In the genomic region with DNA sequence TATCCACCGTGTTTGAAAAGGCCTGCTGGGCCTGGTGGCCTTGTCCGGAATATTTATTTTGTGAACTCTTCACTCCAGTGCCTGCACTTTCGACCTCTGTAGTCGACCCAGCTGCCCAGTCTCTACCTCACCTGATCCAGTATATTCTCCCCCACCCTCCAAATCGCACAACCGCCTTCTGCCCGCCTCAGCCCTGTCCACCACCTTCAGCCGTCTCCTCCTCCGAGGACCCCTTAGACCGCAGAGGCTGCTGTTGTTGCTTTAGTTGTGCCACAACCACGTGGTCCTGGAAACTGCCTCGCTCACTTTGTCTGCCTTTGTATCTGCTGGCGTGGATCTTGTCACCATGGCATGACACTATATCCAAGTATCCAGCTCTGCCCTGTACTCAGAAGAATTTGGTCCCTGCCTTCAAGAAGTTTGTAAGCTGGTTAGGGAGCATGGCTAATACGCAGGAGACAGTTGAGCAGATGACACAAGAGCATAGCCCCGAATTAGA, we compare ENCODE assay signal across 1 cellular context.
TF ChIP-seq lines count a peak whose summit lies in the region.

No MANE protein-coding gene starts in this region.

TF ChIP-seq in HepG2, 621 proteins besides CTCF, POLR2A, EP300 and RAD21 (continued from another document and continues in another):
- 0 out of 2 replicates have a peak, but pooled peaks have one; percentile 36 for TF ChIP-seq ZNF605 (CRISPR knock-in tag; IDR thresholded peaks at IDR 0.05)
- TF ChIP-seq HNRNPK (IDR thresholded peaks at IDR 0.05; ENCODE audit: low read depth, low read length, poor library complexity, severe bottlenecking): no peak
- TF ChIP-seq, protein P1, sequence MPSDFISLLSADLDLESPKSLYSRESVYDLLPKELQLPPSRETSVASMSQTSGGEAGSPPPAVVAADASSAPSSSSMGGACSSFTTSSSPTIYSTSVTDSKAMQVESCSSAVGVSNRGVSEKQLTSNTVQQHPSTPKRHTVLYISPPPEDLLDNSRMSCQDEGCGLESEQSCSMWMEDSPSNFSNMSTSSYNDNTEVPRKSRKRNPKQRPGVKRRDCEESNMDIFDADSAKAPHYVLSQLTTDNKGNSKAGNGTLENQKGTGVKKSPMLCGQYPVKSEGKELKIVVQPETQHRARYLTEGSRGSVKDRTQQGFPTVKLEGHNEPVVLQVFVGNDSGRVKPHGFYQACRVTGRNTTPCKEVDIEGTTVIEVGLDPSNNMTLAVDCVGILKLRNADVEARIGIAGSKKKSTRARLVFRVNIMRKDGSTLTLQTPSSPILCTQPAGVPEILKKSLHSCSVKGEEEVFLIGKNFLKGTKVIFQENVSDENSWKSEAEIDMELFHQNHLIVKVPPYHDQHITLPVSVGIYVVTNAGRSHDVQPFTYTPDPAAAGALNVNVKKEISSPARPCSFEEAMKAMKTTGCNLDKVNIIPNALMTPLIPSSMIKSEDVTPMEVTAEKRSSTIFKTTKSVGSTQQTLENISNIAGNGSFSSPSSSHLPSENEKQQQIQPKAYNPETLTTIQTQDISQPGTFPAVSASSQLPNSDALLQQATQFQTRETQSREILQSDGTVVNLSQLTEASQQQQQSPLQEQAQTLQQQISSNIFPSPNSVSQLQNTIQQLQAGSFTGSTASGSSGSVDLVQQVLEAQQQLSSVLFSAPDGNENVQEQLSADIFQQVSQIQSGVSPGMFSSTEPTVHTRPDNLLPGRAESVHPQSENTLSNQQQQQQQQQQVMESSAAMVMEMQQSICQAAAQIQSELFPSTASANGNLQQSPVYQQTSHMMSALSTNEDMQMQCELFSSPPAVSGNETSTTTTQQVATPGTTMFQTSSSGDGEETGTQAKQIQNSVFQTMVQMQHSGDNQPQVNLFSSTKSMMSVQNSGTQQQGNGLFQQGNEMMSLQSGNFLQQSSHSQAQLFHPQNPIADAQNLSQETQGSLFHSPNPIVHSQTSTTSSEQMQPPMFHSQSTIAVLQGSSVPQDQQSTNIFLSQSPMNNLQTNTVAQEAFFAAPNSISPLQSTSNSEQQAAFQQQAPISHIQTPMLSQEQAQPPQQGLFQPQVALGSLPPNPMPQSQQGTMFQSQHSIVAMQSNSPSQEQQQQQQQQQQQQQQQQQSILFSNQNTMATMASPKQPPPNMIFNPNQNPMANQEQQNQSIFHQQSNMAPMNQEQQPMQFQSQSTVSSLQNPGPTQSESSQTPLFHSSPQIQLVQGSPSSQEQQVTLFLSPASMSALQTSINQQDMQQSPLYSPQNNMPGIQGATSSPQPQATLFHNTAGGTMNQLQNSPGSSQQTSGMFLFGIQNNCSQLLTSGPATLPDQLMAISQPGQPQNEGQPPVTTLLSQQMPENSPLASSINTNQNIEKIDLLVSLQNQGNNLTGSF (CRISPR knock-in tag; IDR thresholded peaks at IDR 0.05): no peak
- TF ChIP-seq REL (CRISPR knock-in tag; conservative IDR thresholded peaks at IDR 0.05): no peak
- no peak for TF ChIP-seq ATRX (CRISPR knock-in tag; IDR thresholded peaks at IDR 0.05; ENCODE audit: borderline replicate concordance)
- TF ChIP-seq, protein P2, sequence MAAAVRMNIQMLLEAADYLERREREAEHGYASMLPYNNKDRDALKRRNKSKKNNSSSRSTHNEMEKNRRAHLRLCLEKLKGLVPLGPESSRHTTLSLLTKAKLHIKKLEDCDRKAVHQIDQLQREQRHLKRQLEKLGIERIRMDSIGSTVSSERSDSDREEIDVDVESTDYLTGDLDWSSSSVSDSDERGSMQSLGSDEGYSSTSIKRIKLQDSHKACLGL (CRISPR knock-in tag; IDR thresholded peaks at IDR 0.05): 0 out of 2 replicates have a peak, but pooled peaks have one; percentile 63
- no peak for TF ChIP-seq HNRNPLL (IDR thresholded peaks at IDR 0.05; ENCODE audit: low read depth, low read length, poor library complexity, severe bottlenecking)
- TF ChIP-seq ZNF33B (CRISPR knock-in tag; IDR thresholded peaks at IDR 0.05): no peak
- TF ChIP-seq KDM5B (CRISPR knock-in tag; IDR thresholded peaks at IDR 0.05; ENCODE audit: borderline replicate concordance): peak; percentile 43; the same call in 1 of the 2 replicates
- no peak for TF ChIP-seq SIN3B (IDR thresholded peaks at IDR 0.05; ENCODE audit: low read length)
- TF ChIP-seq HDAC2 (CRISPR knock-in tag; IDR thresholded peaks at IDR 0.05): no peak
- TF ChIP-seq KAT8 (CRISPR knock-in tag; IDR thresholded peaks at IDR 0.05): no peak
- TF ChIP-seq CC2D1A (CRISPR knock-in tag; IDR thresholded peaks at IDR 0.05): no peak
- TF ChIP-seq ZNF17 (CRISPR knock-in tag; IDR thresholded peaks at IDR 0.05): no peak
- TF ChIP-seq ELF3 (CRISPR knock-in tag; IDR thresholded peaks at IDR 0.05): 0 out of 2 replicates have a peak, but pooled peaks have one; percentile 3
- TF ChIP-seq PAX8 (CRISPR knock-in tag; IDR thresholded peaks at IDR 0.05; ENCODE audit: borderline replicate concordance): 0 out of 2 replicates have a peak, but pooled peaks have one; percentile 48
- TF ChIP-seq ZNF747 (CRISPR knock-in tag; IDR thresholded peaks at IDR 0.05; ENCODE audit: borderline replicate concordance): no peak
- no peak for TF ChIP-seq DNMT1 (CRISPR knock-in tag; IDR thresholded peaks at IDR 0.05)
- TF ChIP-seq PPARG (CRISPR knock-in tag; conservative IDR thresholded peaks at IDR 0.05): no peak
- TF ChIP-seq ZBTB20 (CRISPR knock-in tag; IDR thresholded peaks at IDR 0.05; ENCODE audit: borderline replicate concordance, low read depth): 0 out of 2 replicates have a peak, but pooled peaks have one; percentile 37
- TF ChIP-seq ZIK1 (CRISPR knock-in tag; IDR thresholded peaks at IDR 0.05; ENCODE audit: borderline replicate concordance, low read depth): no peak
- 0 out of 2 replicates have a peak, but pooled peaks have one; percentile 27 for TF ChIP-seq POLR2G (IDR thresholded peaks at IDR 0.05; ENCODE audit: low read depth, low read length)
- TF ChIP-seq JUND (CRISPR knock-in tag; IDR thresholded peaks at IDR 0.05): no peak
- no peak for TF ChIP-seq HDAC1 (CRISPR knock-in tag; IDR thresholded peaks at IDR 0.05)
- 0 out of 2 replicates have a peak, but pooled peaks have one; percentile 28 for TF ChIP-seq KDM2A (CRISPR knock-in tag; IDR thresholded peaks at IDR 0.05; ENCODE audit: borderline replicate concordance, low read depth)
- no peak for TF ChIP-seq ZNF614 (CRISPR knock-in tag; IDR thresholded peaks at IDR 0.05; ENCODE audit: borderline replicate concordance)
- no peak for TF ChIP-seq RFX5 (IDR thresholded peaks at IDR 0.05; ENCODE audit: low read depth, low read length)
- TF ChIP-seq TAF1 (CRISPR knock-in tag; IDR thresholded peaks at IDR 0.05): no peak
- TF ChIP-seq, protein P3, sequence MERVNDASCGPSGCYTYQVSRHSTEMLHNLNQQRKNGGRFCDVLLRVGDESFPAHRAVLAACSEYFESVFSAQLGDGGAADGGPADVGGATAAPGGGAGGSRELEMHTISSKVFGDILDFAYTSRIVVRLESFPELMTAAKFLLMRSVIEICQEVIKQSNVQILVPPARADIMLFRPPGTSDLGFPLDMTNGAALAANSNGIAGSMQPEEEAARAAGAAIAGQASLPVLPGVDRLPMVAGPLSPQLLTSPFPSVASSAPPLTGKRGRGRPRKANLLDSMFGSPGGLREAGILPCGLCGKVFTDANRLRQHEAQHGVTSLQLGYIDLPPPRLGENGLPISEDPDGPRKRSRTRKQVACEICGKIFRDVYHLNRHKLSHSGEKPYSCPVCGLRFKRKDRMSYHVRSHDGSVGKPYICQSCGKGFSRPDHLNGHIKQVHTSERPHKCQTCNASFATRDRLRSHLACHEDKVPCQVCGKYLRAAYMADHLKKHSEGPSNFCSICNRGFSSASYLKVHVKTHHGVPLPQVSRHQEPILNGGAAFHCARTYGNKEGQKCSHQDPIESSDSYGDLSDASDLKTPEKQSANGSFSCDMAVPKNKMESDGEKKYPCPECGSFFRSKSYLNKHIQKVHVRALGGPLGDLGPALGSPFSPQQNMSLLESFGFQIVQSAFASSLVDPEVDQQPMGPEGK (CRISPR knock-in tag; IDR thresholded peaks at IDR 0.05): no peak
- no peak for TF ChIP-seq TGIF2 (CRISPR knock-in tag; IDR thresholded peaks at IDR 0.05)
- peak; percentile 13; the same call in 1 of the 2 replicates for TF ChIP-seq NR2F6 (IDR thresholded peaks at IDR 0.05)
- TF ChIP-seq NR2F6 (CRISPR knock-in tag; IDR thresholded peaks at IDR 0.05): no peak
- no peak for TF ChIP-seq MAF1 (CRISPR knock-in tag; IDR thresholded peaks at IDR 0.05; ENCODE audit: borderline replicate concordance)
- TF ChIP-seq, protein P4, sequence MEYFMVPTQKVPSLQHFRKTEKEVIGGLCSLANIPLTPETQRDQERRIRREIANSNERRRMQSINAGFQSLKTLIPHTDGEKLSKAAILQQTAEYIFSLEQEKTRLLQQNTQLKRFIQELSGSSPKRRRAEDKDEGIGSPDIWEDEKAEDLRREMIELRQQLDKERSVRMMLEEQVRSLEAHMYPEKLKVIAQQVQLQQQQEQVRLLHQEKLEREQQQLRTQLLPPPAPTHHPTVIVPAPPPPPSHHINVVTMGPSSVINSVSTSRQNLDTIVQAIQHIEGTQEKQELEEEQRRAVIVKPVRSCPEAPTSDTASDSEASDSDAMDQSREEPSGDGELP (IDR thresholded peaks at IDR 0.05; ENCODE audit: borderline replicate concordance, low read depth): no peak
- TF ChIP-seq, protein P5, sequence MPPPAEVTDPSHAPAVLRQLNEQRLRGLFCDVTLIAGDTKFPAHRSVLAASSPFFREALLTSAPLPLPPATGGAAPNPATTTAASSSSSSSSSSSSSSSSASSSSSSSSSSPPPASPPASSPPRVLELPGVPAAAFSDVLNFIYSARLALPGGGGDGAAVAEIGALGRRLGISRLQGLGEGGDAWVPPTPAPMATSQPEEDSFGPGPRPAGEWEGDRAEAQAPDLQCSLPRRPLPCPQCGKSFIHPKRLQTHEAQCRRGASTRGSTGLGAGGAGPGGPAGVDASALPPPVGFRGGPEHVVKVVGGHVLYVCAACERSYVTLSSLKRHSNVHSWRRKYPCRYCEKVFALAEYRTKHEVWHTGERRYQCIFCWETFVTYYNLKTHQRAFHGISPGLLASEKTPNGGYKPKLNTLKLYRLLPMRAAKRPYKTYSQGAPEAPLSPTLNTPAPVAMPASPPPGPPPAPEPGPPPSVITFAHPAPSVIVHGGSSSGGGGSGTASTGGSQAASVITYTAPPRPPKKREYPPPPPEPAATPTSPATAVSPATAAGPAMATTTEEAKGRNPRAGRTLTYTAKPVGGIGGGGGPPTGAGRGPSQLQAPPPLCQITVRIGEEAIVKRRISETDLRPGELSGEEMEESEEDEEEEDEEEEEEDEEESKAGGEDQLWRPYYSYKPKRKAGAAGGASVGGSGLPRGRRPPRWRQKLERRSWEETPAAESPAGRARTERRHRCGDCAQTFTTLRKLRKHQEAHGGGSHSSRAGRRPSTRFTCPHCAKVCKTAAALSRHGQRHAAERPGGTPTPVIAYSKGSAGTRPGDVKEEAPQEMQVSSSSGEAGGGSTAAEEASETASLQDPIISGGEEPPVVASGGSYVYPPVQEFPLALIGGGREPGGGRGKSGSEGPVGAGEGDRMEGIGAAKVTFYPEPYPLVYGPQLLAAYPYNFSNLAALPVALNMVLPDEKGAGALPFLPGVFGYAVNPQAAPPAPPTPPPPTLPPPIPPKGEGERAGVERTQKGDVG (CRISPR knock-in tag; IDR thresholded peaks at IDR 0.05; ENCODE audit: borderline replicate concordance): no peak
- no peak for TF ChIP-seq TAF15 (IDR thresholded peaks at IDR 0.05; ENCODE audit: low read depth, low read length, poor library complexity, severe bottlenecking)
- TF ChIP-seq, protein P6, sequence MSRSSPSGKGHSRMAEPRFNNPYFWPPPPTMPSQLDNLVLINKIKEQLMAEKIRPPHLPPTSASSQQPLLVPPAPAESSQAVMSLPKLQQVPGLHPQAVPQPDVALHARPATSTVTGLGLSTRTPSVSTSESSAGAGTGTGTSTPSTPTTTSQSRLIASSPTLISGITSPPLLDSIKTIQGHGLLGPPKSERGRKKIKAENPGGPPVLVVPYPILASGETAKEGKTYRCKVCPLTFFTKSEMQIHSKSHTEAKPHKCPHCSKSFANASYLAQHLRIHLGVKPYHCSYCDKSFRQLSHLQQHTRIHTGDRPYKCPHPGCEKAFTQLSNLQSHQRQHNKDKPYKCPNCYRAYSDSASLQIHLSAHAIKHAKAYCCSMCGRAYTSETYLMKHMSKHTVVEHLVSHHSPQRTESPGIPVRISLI (CRISPR knock-in tag; IDR thresholded peaks at IDR 0.05; ENCODE audit: borderline replicate concordance): no peak
- no peak for TF ChIP-seq TEAD3 (CRISPR knock-in tag; optimal IDR thresholded peaks at IDR 0.05; ENCODE audit: borderline replicate concordance)
- no peak for TF ChIP-seq CCAR2 (optimal IDR thresholded peaks at IDR 0.05; ENCODE audit: low read depth, low read length)
- TF ChIP-seq ZNF644 (CRISPR knock-in tag; IDR thresholded peaks at IDR 0.05; ENCODE audit: low read depth): 0 out of 2 replicates have a peak, but pooled peaks have one; percentile 8
- no peak for TF ChIP-seq ZNF713 (CRISPR knock-in tag; IDR thresholded peaks at IDR 0.05)
- no peak for TF ChIP-seq KAT2B (IDR thresholded peaks at IDR 0.05; ENCODE audit: borderline replicate concordance, low read depth, low read length)
- TF ChIP-seq GATAD1 (CRISPR knock-in tag; IDR thresholded peaks at IDR 0.05): no peak
- no peak for TF ChIP-seq SIX4 (CRISPR knock-in tag; IDR thresholded peaks at IDR 0.05)
- TF ChIP-seq ZNF569 (CRISPR knock-in tag; IDR thresholded peaks at IDR 0.05; ENCODE audit: borderline replicate concordance): no peak
- TF ChIP-seq MLLT10 (CRISPR knock-in tag; IDR thresholded peaks at IDR 0.05): no peak
- TF ChIP-seq, protein P7, sequence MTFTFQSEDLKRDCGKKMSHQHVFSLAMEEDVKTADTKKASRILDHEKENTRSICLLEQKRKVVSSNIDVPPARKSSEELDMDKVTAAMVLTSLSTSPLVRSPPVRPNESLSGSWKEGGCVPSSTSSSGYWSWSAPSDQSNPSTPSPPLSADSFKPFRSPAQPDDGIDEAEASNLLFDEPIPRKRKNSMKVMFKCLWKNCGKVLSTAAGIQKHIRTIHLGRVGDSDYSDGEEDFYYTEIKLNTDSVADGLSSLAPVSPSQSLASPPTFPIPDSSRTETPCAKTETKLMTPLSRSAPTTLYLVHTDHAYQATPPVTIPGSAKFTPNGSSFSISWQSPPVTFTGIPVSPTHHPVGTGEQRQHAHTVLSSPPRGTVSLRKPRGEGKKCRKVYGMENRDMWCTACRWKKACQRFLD (CRISPR knock-in tag; IDR thresholded peaks at IDR 0.05; ENCODE audit: borderline replicate concordance): no peak
- no peak for TF ChIP-seq ZFP1 (CRISPR knock-in tag; IDR thresholded peaks at IDR 0.05)
- TF ChIP-seq, protein P8, sequence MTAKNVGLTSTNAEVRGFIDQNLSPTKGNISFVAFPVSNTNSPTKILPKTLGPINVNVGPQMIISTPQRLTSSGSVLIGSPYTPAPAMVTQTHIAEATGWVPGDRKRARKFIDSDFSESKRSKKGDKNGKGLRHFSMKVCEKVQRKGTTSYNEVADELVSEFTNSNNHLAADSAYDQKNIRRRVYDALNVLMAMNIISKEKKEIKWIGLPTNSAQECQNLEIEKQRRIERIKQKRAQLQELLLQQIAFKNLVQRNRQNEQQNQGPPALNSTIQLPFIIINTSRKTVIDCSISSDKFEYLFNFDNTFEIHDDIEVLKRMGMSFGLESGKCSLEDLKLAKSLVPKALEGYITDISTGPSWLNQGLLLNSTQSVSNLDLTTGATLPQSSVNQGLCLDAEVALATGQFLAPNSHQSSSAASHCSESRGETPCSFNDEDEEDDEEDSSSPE (CRISPR knock-in tag; IDR thresholded peaks at IDR 0.05): no peak
- peak; percentile 29; the same call in 1 of the 2 replicates for TF ChIP-seq NR2C2 (CRISPR knock-in tag; IDR thresholded peaks at IDR 0.05; ENCODE audit: borderline replicate concordance)
- no peak for TF ChIP-seq IKZF4 (CRISPR knock-in tag; IDR thresholded peaks at IDR 0.05; ENCODE audit: borderline replicate concordance, low read depth, not compliant biosample characterization)
- no peak for TF ChIP-seq ELF4 (CRISPR knock-in tag; IDR thresholded peaks at IDR 0.05; ENCODE audit: borderline replicate concordance)
- TF ChIP-seq ZNF678 (CRISPR knock-in tag; IDR thresholded peaks at IDR 0.05): no peak
- TF ChIP-seq, protein P9, sequence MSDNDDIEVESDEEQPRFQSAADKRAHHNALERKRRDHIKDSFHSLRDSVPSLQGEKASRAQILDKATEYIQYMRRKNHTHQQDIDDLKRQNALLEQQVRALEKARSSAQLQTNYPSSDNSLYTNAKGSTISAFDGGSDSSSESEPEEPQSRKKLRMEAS (IDR thresholded peaks at IDR 0.05): peak; percentile 78
